ENCODE assay signal across 17 cellular contexts in the genomic region with DNA sequence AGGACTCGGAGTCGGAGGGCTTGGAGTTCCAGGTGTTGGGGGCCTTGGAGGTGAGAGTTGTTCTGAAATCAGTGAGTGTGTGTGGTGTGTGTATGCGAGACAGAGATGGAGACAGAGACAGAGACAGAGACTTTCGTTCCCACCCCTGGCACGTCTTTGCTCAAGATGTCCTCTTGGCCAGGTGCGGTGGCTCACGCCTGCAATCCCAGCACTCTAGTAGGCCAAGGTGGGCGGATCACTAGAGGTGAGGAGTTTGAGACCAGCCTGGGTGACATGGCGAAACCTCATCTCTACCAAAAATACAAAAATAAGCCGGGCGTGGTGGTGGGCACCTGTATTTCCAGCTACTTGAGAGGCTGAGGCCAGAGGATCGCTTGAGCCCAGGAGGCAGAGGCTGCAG. TPM values are rescaled to one million over a fixed set of nuclear protein-coding genes. Genes with fewer than 3 reads are reported as not detected.
DNase-seq lines count a peak whose midpoint lies in the region; ATAC-seq, FAIRE-seq and TF ChIP-seq lines count a peak whose summit lies in the region.
"Had no signal": no experiment of that assay in that cellular context is flagged by ENCODE, and none has a peak within 500 bp of the region (broad histone marks: within the 10 kb centered on the region; RNA-seq: fewer than 3 reads in every experiment).

No MANE protein-coding gene starts in this region.

- peaks cover 5 to 6% of the 10 kb centered on the region in 2 donors for H3K27me3 Mint-ChIP-seq in CD8-positive, alpha-beta memory T cell
- H3K27me3 Mint-ChIP-seq in central memory CD8-positive, alpha-beta T cell, result peaks cover 4% of the 10 kb centered on the region
- peaks cover 10% of the 10 kb centered on the region for H3K27me3 Mint-ChIP-seq in GM23338 (ENCODE audit: insufficient read depth, low read depth, poor library complexity)

- peak overlapping the region in 5 of 8 donors; percentile 40 to 79 (median 55) for H3K27ac Mint-ChIP-seq in CD8-positive, alpha-beta memory T cell
- H3K27ac Mint-ChIP-seq in central memory CD8-positive, alpha-beta T cell (ENCODE audit: low read depth), result peak overlapping the region; percentile 72
- H3K27ac Mint-ChIP-seq in stimulated activated effector memory CD8-positive, alpha-beta T cell treated with anti-CD3 and anti-CD28 coated beads, Interleukin-12 subunit alpha, Interleukin-12 subunit beta, amount 100 ng/mL, for 72 hours, result peak overlapping the region; percentile 89
- no peak overlapping the region for H3K27ac Mint-ChIP-seq in GM23338

- no peak for TF ChIP-seq EP300 in HepG2 (IDR thresholded peaks at IDR 0.05; ENCODE audit: low read depth in 2 of 2, low read length in 2 of 2)
- TF ChIP-seq EP300 in HepG2 (CRISPR knock-in tag; IDR thresholded peaks at IDR 0.05; ENCODE audit: borderline replicate concordance), result no peak

- peaks cover 4 to 9% (median 6%) of the 10 kb centered on the region in 3 donors for H3K4me1 Mint-ChIP-seq in CD8-positive, alpha-beta memory T cell
- peaks cover 6% of the 10 kb centered on the region for H3K4me1 Mint-ChIP-seq in central memory CD8-positive, alpha-beta T cell
- H3K4me1 Mint-ChIP-seq in stimulated activated effector memory CD8-positive, alpha-beta T cell treated with anti-CD3 and anti-CD28 coated beads, Interleukin-12 subunit alpha, Interleukin-12 subunit beta, amount 100 ng/mL, for 72 hours, result peaks cover 13% of the 10 kb centered on the region
- peaks cover 6% of the 10 kb centered on the region; the same call in 2 of the 3 replicates for H3K4me1 Mint-ChIP-seq in GM23338

- no TSS peak for BruUV-seq in HepG2 (replicated peaks; lab: Mats Ljungman, UMichigan)

- no peaks in the 10 kb centered on the region for H3K9me3 Mint-ChIP-seq in CD8-positive, alpha-beta memory T cell
- no peaks in the 10 kb centered on the region for H3K9me3 Mint-ChIP-seq in central memory CD8-positive, alpha-beta T cell
- no peaks in the 10 kb centered on the region for H3K9me3 Mint-ChIP-seq in stimulated activated effector memory CD8-positive, alpha-beta T cell treated with anti-CD3 and anti-CD28 coated beads, Interleukin-12 subunit alpha, Interleukin-12 subunit beta, amount 100 ng/mL, for 72 hours
- H3K9me3 Mint-ChIP-seq in GM23338, result no peaks in the 10 kb centered on the region; the same call in 2 of the 3 replicates

- TF ChIP-seq RAD21 in HepG2 (CRISPR knock-in tag; IDR thresholded peaks at IDR 0.05), result no peak

- POLR2A ChIA-PET in CD8-positive, alpha-beta memory T cell (lab: Charles Lee), result no interaction called here
- POLR2A ChIA-PET in HepG2 (lab: Yijun Ruan, JAX), result no interaction called here

- intact Hi-C loops in HepG2 (cut with micrococcal nuclease; ENCODE audit: unreplicated experiment), result no loop called here

- peak overlapping the region; percentile 58 for H3K4me2 ChIP-seq in HepG2 (ENCODE audit: low read depth, low read length)
- no peak overlapping the region for H3K4me2 ChIP-seq in GM23338
- H3K4me2 ChIP-seq: PC-9 had no signal

- no peaks in the 10 kb centered on the region for H3K27me3 ChIP-seq in CD8-positive, alpha-beta memory T cell (ENCODE audit: insufficient read depth, low read length, poor library complexity, severe bottlenecking)
- peaks cover 3 to 13% of the 10 kb centered on the region in 2 experiments; a peak in 3 of 5 replicates for H3K27me3 ChIP-seq in HepG2 (ENCODE audit: control insufficient read depth in 1 of 2, insufficient read depth in 2 of 2, low read length in 2 of 2)
- no peaks in the 10 kb centered on the region for H3K27me3 ChIP-seq in GM23338 (ENCODE audit: insufficient read depth)
- H3K27me3 ChIP-seq: MG63 had no signal

- peaks cover 3% of the 10 kb centered on the region for H3K4me1 ChIP-seq in CD8-positive, alpha-beta memory T cell (ENCODE audit: insufficient read depth, low read length)
- peaks cover 39% of the 10 kb centered on the region for H3K4me1 ChIP-seq in HepG2 (ENCODE audit: insufficient read depth, low read length)
- H3K4me1 ChIP-seq in GM23338 (ENCODE audit: insufficient read depth), result no peaks in the 10 kb centered on the region

- ATAC-seq in central memory CD8-positive, alpha-beta T cell (replicated peaks; ENCODE audit: extremely low read depth, poor library complexity, severe bottlenecking), result no peak
- ATAC-seq in HepG2 (no peak), GM23338 (no peak), GM19023 (IDR thresholded peaks at IDR 0.05; ENCODE audit: unreplicated experiment) (no peak)
- ATAC-seq in stimulated activated effector memory CD8-positive, alpha-beta T cell treated with anti-CD3 and anti-CD28 coated beads, Interleukin-12 subunit alpha, Interleukin-12 subunit beta, amount 100 ng/mL, for 72 hours, result no peak

- no peak overlapping the region for H3K4me3 ChIP-seq in CD8-positive, alpha-beta memory T cell (ENCODE audit: low read length)
- H3K4me3 ChIP-seq in HepG2 (replicated peaks in 1 of 3; ENCODE audit: insufficient read depth in 1 of 3, low read depth in 2 of 3, low read length in 3 of 3), result peak overlapping the region in 1 of 3 experiments; percentile 48; a peak in 1 of 6 replicates
- H3K4me3 ChIP-seq in GM23338, result no peak overlapping the region
- H3K4me3 ChIP-seq: MG63, PC-9 had no signal

- H3K9ac ChIP-seq in HepG2 (ENCODE audit: insufficient read depth, low read depth, low read length), result no peak overlapping the region

- no peak for TF ChIP-seq POLR2A in HepG2 (IDR thresholded peaks at IDR 0.05; ENCODE audit: insufficient read depth in 1 of 2, low read depth in 2 of 2, low read length in 2 of 2)

- H2AFZ ChIP-seq in HepG2 (ENCODE audit: low read length) (no peak overlapping the region), GM23338 (no peak overlapping the region)
- H2AFZ ChIP-seq: PC-9 had no signal

- H3K27ac ChIP-seq in CD8-positive, alpha-beta memory T cell (ENCODE audit: low read depth, low read length), result no peak overlapping the region
- H3K27ac ChIP-seq in HepG2 (ENCODE audit: extremely low read length, insufficient read depth, low read length) (no peak overlapping the region), GM23338 (ENCODE audit: low read depth) (no peak overlapping the region)
- H3K27ac ChIP-seq: PC-9 had no signal

- DNase-seq in CD8-positive, alpha-beta memory T cell, result no peak
- DNase-seq in central memory CD8-positive, alpha-beta T cell (ENCODE audit: low spot score in 2 of 2), result no peak
- DNase-seq in HepG2 (ENCODE audit: low spot score) (no peak), GM23338 (ENCODE audit: low spot score) (no peak), T-helper 1 cell (no peak)
- no peak for DNase-seq in stimulated activated effector memory CD8-positive, alpha-beta T cell treated with anti-CD3 and anti-CD28 coated beads, Interleukin-12 subunit alpha, Interleukin-12 subunit beta, amount 100 ng/mL, for 72 hours (ENCODE audit: low spot score in 2 of 2)
- DNase-seq: C1 segment of cervical spinal cord, COR-L47, Karpas-422, MG63, NCI-H1105, NCI-H1694, NCI-H510A treated with DMSO at 0.1 percent for 48 hours, PC-9 had no signal

- FAIRE-seq in HepG2 (lab: Jason Lieb, UNC), result no peak

- CTCF ChIA-PET in CD8-positive, alpha-beta memory T cell (lab: Charles Lee), result interaction anchor here (1.1 to 8.6 kb wide), 3 partner anchors 26 to 338 kb away, joined by 4 to 54 read pairs (median 4); partner anchors contain the start of gene EIF4H
- CTCF ChIA-PET in HepG2 (lab: Yijun Ruan, JAX; ENCODE audit: low intra/inter-chr PET ratio, low total read pairs), result no interaction called here

- no peaks in the 10 kb centered on the region for H3K36me3 Mint-ChIP-seq in CD8-positive, alpha-beta memory T cell
- H3K36me3 Mint-ChIP-seq in central memory CD8-positive, alpha-beta T cell (ENCODE audit: insufficient read depth), result peaks cover 5% of the 10 kb centered on the region
- H3K36me3 Mint-ChIP-seq in stimulated activated effector memory CD8-positive, alpha-beta T cell treated with anti-CD3 and anti-CD28 coated beads, Interleukin-12 subunit alpha, Interleukin-12 subunit beta, amount 100 ng/mL, for 72 hours, result no peaks in the 10 kb centered on the region
- no peaks in the 10 kb centered on the region for H3K36me3 Mint-ChIP-seq in GM23338 (ENCODE audit: low read depth)

- H3K79me2 ChIP-seq in HepG2 (ENCODE audit: insufficient read depth, low read length) (no peaks in the 10 kb centered on the region), GM23338 (replicated peaks; ENCODE audit: insufficient read depth) (no peaks in the 10 kb centered on the region)

- in situ Hi-C loops in HepG2 (cut with HindIII; ENCODE audit: extremely low pct_ligation_motif_present, low pct_unique_long_range_greater_than_20kb), result loop anchor here (10.0 kb wide), 1 partner anchor 341 kb away; no protein-coding TSS in a partner anchor

- no peaks in the 10 kb centered on the region for H3F3A ChIP-seq in GM23338 (replicated peaks; ENCODE audit: low read depth)

- no peaks in the 10 kb centered on the region for H4K20me1 ChIP-seq in HepG2 (ENCODE audit: insufficient read depth, low read length)
- H4K20me1 ChIP-seq in GM23338 (replicated peaks; ENCODE audit: insufficient read depth), result no peaks in the 10 kb centered on the region

- no peaks in the 10 kb centered on the region for H3K9me3 ChIP-seq in CD8-positive, alpha-beta memory T cell (ENCODE audit: low read length)
- no peaks in the 10 kb centered on the region for H3K9me3 ChIP-seq in HepG2 (ENCODE audit: low read length)
- H3K9me3 ChIP-seq: MG63 had no signal

- H3K36me3 ChIP-seq in CD8-positive, alpha-beta memory T cell (ENCODE audit: insufficient read depth, low read length), result no peaks in the 10 kb centered on the region
- H3K36me3 ChIP-seq in HepG2 (replicated peaks in 1 of 2; ENCODE audit: control insufficient read depth in 1 of 2, insufficient read depth in 2 of 2, low read length in 2 of 2), result no peaks in the 10 kb centered on the region
- H3K36me3 ChIP-seq in GM23338 (ENCODE audit: insufficient read depth), result no peaks in the 10 kb centered on the region
- H3K36me3 ChIP-seq: MG63 had no signal

- 0 out of 2 replicates have a peak, but pooled peaks have one; percentile 2 for TF ChIP-seq CTCF in HepG2 (CRISPR knock-in tag; IDR thresholded peaks at IDR 0.05)
- TF ChIP-seq CTCF in GM23338 (conservative IDR thresholded peaks at IDR 0.05; ENCODE audit: low read depth in 2 of 2), result no peak

- 55% methylated on average over 12 of the region's 12 CpGs for WGBS in HepG2 (ENCODE audit: low lambda C conversion rate)

- no peak overlapping the region for H3K4me3 Mint-ChIP-seq in CD8-positive, alpha-beta memory T cell
- no peak overlapping the region for H3K4me3 Mint-ChIP-seq in central memory CD8-positive, alpha-beta T cell
- no peak overlapping the region for H3K4me3 Mint-ChIP-seq in stimulated activated effector memory CD8-positive, alpha-beta T cell treated with anti-CD3 and anti-CD28 coated beads, Interleukin-12 subunit alpha, Interleukin-12 subunit beta, amount 100 ng/mL, for 72 hours
- no peak overlapping the region for H3K4me3 Mint-ChIP-seq in GM23338

- no peaks in the 10 kb centered on the region for H3K9me2 ChIP-seq in GM23338 (ENCODE audit: insufficient read depth)

RNA-seq across cellular contexts. Expression of gene LIMK1, which starts 20.0 kb away (rescaled TPM):
- 10 to 100 TPM; 23.1 to 23.6 TPM for total RNA-seq in CD8-positive, alpha-beta memory T cell
- polyA plus RNA-seq in CD8-positive, alpha-beta memory T cell, result 10.1 TPM
- total RNA-seq in HepG2 (2016; rRNA removed; fragmentation: Illumina TruSeq; extraction: Trizol), result 8.2 and 8.9 TPM in 2 replicates
- total RNA-seq in HepG2 (2016; cell fraction: cytosol; rRNA removed; fragmentation: Illumina TruSeq; extraction: Trizol; ENCODE audit: low read depth), result 4.6 and 5.6 TPM in 2 replicates
- total RNA-seq in HepG2 (2016; cell fraction: insoluble cytoplasmic fraction; rRNA removed; fragmentation: Illumina TruSeq; extraction: Trizol), result 6.7 and 8.6 TPM in 2 replicates
- total RNA-seq in HepG2 (2016; cell fraction: membrane; rRNA removed; fragmentation: Illumina TruSeq; extraction: Trizol), result 16.3 and 16.4 TPM in 2 replicates
- 6.6 TPM in 2 replicates for total RNA-seq in HepG2 (2016; cell fraction: nucleus; rRNA removed; fragmentation: Illumina TruSeq; extraction: Trizol)
- polyA plus RNA-seq in HepG2 (2011; rRNA removed) (18.8 and 22.5 TPM in 2 replicates), GM23338 (2016; fragmentation: Nextera tagmentation; extraction: Ambion mirVana) (13.0 and 17.3 TPM in 2 replicates)
- polyA plus RNA-seq in HepG2 (2011; cell fraction: cytosol; rRNA removed), result 12.2 and 13.7 TPM in 2 replicates
- polyA plus RNA-seq in HepG2 (2011; cell fraction: nucleus; rRNA removed), result 28.7 and 31.1 TPM in 2 replicates
- polyA plus RNA-seq in HepG2 (2012), result 8.3 and 10.9 TPM in 2 replicates
- polyA plus RNA-seq in HepG2 (2016; cell fraction: cytosol; fragmentation: Illumina TruSeq; extraction: Trizol; ENCODE audit: low read depth), result 7.5 and 8.7 TPM in 2 replicates
- 10.6 and 14.3 TPM in 2 replicates for polyA plus RNA-seq in HepG2 (2016; cell fraction: insoluble cytoplasmic fraction; fragmentation: Illumina TruSeq; extraction: Trizol; ENCODE audit: low read depth)
- polyA plus RNA-seq in HepG2 (2016; cell fraction: membrane; fragmentation: Illumina TruSeq; extraction: Trizol; ENCODE audit: low read depth), result 18.8 and 20.9 TPM in 2 replicates
- 14.4 and 15.5 TPM in 2 replicates for polyA plus RNA-seq in HepG2 (2016; cell fraction: nucleus; fragmentation: Illumina TruSeq; extraction: Trizol; ENCODE audit: insufficient read depth, low read depth)
- polyA minus RNA-seq in HepG2 (2011; rRNA and poly(A)+ RNA removed; ENCODE audit: low replicate concordance), result 36.5 and 57.3 TPM in 2 replicates
- polyA minus RNA-seq in HepG2 (2011; cell fraction: cytosol; rRNA and poly(A)+ RNA removed), result 10.0 and 11.6 TPM in 2 replicates
- 4.1 and 4.8 TPM in 2 replicates for polyA minus RNA-seq in HepG2 (2011; cell fraction: nucleus; rRNA and poly(A)+ RNA removed)
- 77.9 and 96.5 TPM in 2 replicates for total RNA-seq in GM23338 (2014; rRNA removed; shearing (Covaris generic))

RNA-seq across cellular contexts. Expression of gene ELN, which starts 35.7 kb away (rescaled TPM):
- not detected for total RNA-seq in CD8-positive, alpha-beta memory T cell
- polyA plus RNA-seq in CD8-positive, alpha-beta memory T cell, result not detected
- 0.08 and 0.15 TPM in 2 replicates for total RNA-seq in HepG2 (2016; rRNA removed; fragmentation: Illumina TruSeq; extraction: Trizol)
- not detected in 2 replicates for total RNA-seq in HepG2 (2016; cell fraction: cytosol; rRNA removed; fragmentation: Illumina TruSeq; extraction: Trizol; ENCODE audit: low read depth)
- 0.12 and 0.15 TPM in 2 replicates for total RNA-seq in HepG2 (2016; cell fraction: insoluble cytoplasmic fraction; rRNA removed; fragmentation: Illumina TruSeq; extraction: Trizol)
- total RNA-seq in HepG2 (2016; cell fraction: membrane; rRNA removed; fragmentation: Illumina TruSeq; extraction: Trizol), result 0.10 TPM in 1 of 2 replicates, not detected in the other
- total RNA-seq in HepG2 (2016; cell fraction: nucleus; rRNA removed; fragmentation: Illumina TruSeq; extraction: Trizol), result not detected in 2 replicates
- 0.37 and 0.46 TPM in 2 replicates for polyA plus RNA-seq in HepG2 (2011; rRNA removed)
- polyA plus RNA-seq in HepG2 (2011; cell fraction: cytosol; rRNA removed), result 0.28 and 0.43 TPM in 2 replicates
- polyA plus RNA-seq in HepG2 (2011; cell fraction: nucleus; rRNA removed), result 0.21 and 0.71 TPM in 2 replicates
- 0.24 and 0.31 TPM in 2 replicates for polyA plus RNA-seq in HepG2 (2012)
- polyA plus RNA-seq in HepG2 (2016; cell fraction: cytosol; fragmentation: Illumina TruSeq; extraction: Trizol; ENCODE audit: low read depth), result 0.03 and 0.06 TPM in 2 replicates
- 0.22 and 0.34 TPM in 2 replicates for polyA plus RNA-seq in HepG2 (2016; cell fraction: insoluble cytoplasmic fraction; fragmentation: Illumina TruSeq; extraction: Trizol; ENCODE audit: low read depth)
- polyA plus RNA-seq in HepG2 (2016; cell fraction: membrane; fragmentation: Illumina TruSeq; extraction: Trizol; ENCODE audit: low read depth), result 0.05 and 0.07 TPM in 2 replicates
- 0.33 TPM in 2 replicates for polyA plus RNA-seq in HepG2 (2016; cell fraction: nucleus; fragmentation: Illumina TruSeq; extraction: Trizol; ENCODE audit: insufficient read depth, low read depth)
- 0.05 and 0.12 TPM in 2 replicates for polyA minus RNA-seq in HepG2 (2011; rRNA and poly(A)+ RNA removed; ENCODE audit: low replicate concordance)
- polyA minus RNA-seq in HepG2 (2011; cell fraction: cytosol; rRNA and poly(A)+ RNA removed), result 0.62 TPM in 1 of 2 replicates, not detected in the other
- not detected in 2 replicates for polyA minus RNA-seq in HepG2 (2011; cell fraction: nucleus; rRNA and poly(A)+ RNA removed)
- total RNA-seq in GM23338 (2014; rRNA removed; shearing (Covaris generic)), result 4.0 and 5.6 TPM in 2 replicates
- polyA plus RNA-seq in GM23338 (2016; fragmentation: Nextera tagmentation; extraction: Ambion mirVana), result 1.1 TPM in 2 replicates
- total RNA-seq: H4, SK-MEL-5 had no signal
